Comparison of ENCODE assay signal across 17 cellular contexts in genomic region chr11:33994937-33995336, GRCh38. TPM values are rescaled to one million over a fixed set of nuclear protein-coding genes. Genes with fewer than 3 reads are reported as not detected.
DNase-seq lines count a peak whose midpoint lies in the region; TF ChIP-seq lines count a peak whose summit lies in the region.
"Had no signal": no experiment of that assay in that cellular context is flagged by ENCODE, and none has a peak within 500 bp of the region (broad histone marks: within the 10 kb centered on the region; RNA-seq: fewer than 3 reads in every experiment).

No MANE protein-coding gene starts in this region.

- no peak for DNase-seq in A673 (ENCODE audit: low spot score)
- peak; percentile 35 for DNase-seq in SK-MEL-5 (ENCODE audit: low read depth, low spot score)
- peak; percentile 60 for DNase-seq in foreskin melanocyte
- no peak for DNase-seq in DMS 273 treated with DMSO at 0.1 percent for 48 hours (lab: John Stamatoyannopoulos, UW)
- no peak for DNase-seq in germinal center (ENCODE audit: low spot score)
- DNase-seq: ACHN; BE2C; C1 segment of cervical spinal cord; CD4-positive, alpha-beta memory T cell; CD4-positive, CD25-positive, alpha-beta regulatory T cell; CD8-positive, alpha-beta memory T cell; COR-L47; DMS79 treated with DMSO at 0.1 percent for 48 hours; GF-D8 had no signal

- no peak for TF ChIP-seq CTCF in A673 (conservative IDR thresholded peaks at IDR 0.05; ENCODE audit: low read depth, low read length)

- no peaks in the 10 kb centered on the region for H3K36me3 ChIP-seq in A673 (ENCODE audit: insufficient read depth, low read length, poor library complexity, severe bottlenecking)
- H3K36me3 ChIP-seq: BE2C, BLaER1 had no signal

- H3K9me3 ChIP-seq in A673 (ENCODE audit: low read depth, low read length, poor library complexity, severe bottlenecking) = peaks cover 8% of the 10 kb centered on the region
- H3K9me3 ChIP-seq: A549, BE2C had no signal

- BruUV-seq in A673 (replicated peaks; lab: Mats Ljungman, UMichigan) = no TSS peak

- no peaks in the 10 kb centered on the region for H3K27me3 ChIP-seq in A673 (replicated peaks; ENCODE audit: insufficient read depth, low read depth, low read length, poor library complexity)
- H3K27me3 ChIP-seq: BE2C, BLaER1 had no signal

- in situ Hi-C loops in SK-MEL-5 (cut with HindIII; ENCODE audit: low pct_unique_long_range_greater_than_20kb, low sequenced_read_pairs) = no loop called here

- intact Hi-C loops in A673 (cut with micrococcal nuclease; ENCODE audit: unreplicated experiment) = no loop called here

- no peak overlapping the region for H3K4me3 ChIP-seq in A673 (ENCODE audit: low read depth, low read length, poor library complexity, severe bottlenecking)
- H3K4me3 ChIP-seq: A549, BLaER1 had no signal

- peak overlapping the region; percentile 0 for H3K27ac ChIP-seq in A673 (ENCODE audit: low read depth, low read length, poor library complexity, severe bottlenecking)
- H3K27ac ChIP-seq: 22Rv1, A549, BLaER1 had no signal

- peaks cover 40% of the 10 kb centered on the region for H3K4me1 ChIP-seq in A673 (ENCODE audit: insufficient read depth, low read length, poor library complexity, severe bottlenecking)
- H3K4me1 ChIP-seq: BE2C had no signal

- CTCF ChIA-PET in A673 (lab: Charles Lee) = no interaction called here

- POLR2A ChIA-PET in A673 (lab: Charles Lee; ENCODE audit: low non-redundant PET) = no interaction called here

RNA-seq across cellular contexts. Expression of gene CAPRIN1, which starts 56.6 kb away (rescaled TPM):
- 1,416 and 1,470 TPM in 2 replicates for total RNA-seq in A673 (2021)
- total RNA-seq in SK-MEL-5 (2014; rRNA removed; shearing (Covaris generic)) = 172 and 176 TPM in 2 replicates
- polyA plus RNA-seq in SK-MEL-5 (2015; cell fraction: cytosol; rRNA removed) = 197 and 236 TPM in 2 replicates
- polyA plus RNA-seq in SK-MEL-5 (2015; cell fraction: nucleus; rRNA removed) = 166 and 201 TPM in 2 replicates

Comparison
In these comparisons a context has a peak if more than half of its experiments do, and no peak if none do; other contexts are left out.
1. DNase-seq: peak in SK-MEL-5 (single experiment) and foreskin melanocyte (single experiment); none in A673 (single experiment), DMS 273 treated with DMSO at 0.1 percent for 48 hours (single experiment) and germinal center (single experiment).